In genomic region chr1:78060857-78061563, GRCh38 we compare ENCODE assay signal across 11 cellular contexts.
A peak's percentile ranks its signal among the peaks of the same experiment; 100 is the strongest.
DNase-seq lines count a peak whose midpoint lies in the region; ATAC-seq and TF ChIP-seq lines count a peak whose summit lies in the region.
"Had no signal": no experiment of that assay in that cellular context is flagged by ENCODE, and none has a peak within 500 bp of the region (broad histone marks: within the 10 kb centered on the region; RNA-seq: fewer than 3 reads in every experiment).

No MANE protein-coding gene starts in this region.

- H3K36me3 Mint-ChIP-seq in nephron progenitor cell (ENCODE audit: low read depth): no peaks in the 10 kb centered on the region

- ATAC-seq in GM18861 (IDR thresholded peaks at IDR 0.05; ENCODE audit: unreplicated experiment): peak; percentile 48
- peak; percentile 61 for ATAC-seq in HG02571 (IDR thresholded peaks at IDR 0.05; ENCODE audit: unreplicated experiment)
- no peak for ATAC-seq in HG02678 (IDR thresholded peaks at IDR 0.05; ENCODE audit: unreplicated experiment)

- no peaks in the 10 kb centered on the region for H3K9me3 Mint-ChIP-seq in nephron progenitor cell

- no peaks in the 10 kb centered on the region for H3K4me1 Mint-ChIP-seq in nephron progenitor cell

- H3K27me3 Mint-ChIP-seq in nephron progenitor cell (ENCODE audit: low read depth, poor library complexity): peaks cover 6% of the 10 kb centered on the region

- TF ChIP-seq CTCF in nephron progenitor cell (IDR thresholded peaks at IDR 0.05): no peak

- H3K4me3 Mint-ChIP-seq in nephron progenitor cell: no peak overlapping the region

- peak overlapping the region; percentile 24 for H3K27ac Mint-ChIP-seq in nephron progenitor cell

- in situ Hi-C loops in KBM-7 (cut with MboI; ENCODE audit: low pct_unique_long_range_greater_than_20kb, low sequenced_read_pairs): no loop called here

- peak; percentile 23 for DNase-seq in KBM-7
- no peak for DNase-seq in nephron progenitor cell
- DNase-seq in T-helper 1 cell: no peak
- no peak for DNase-seq in NCI-H1930 (lab: John Stamatoyannopoulos, UW)
- no peak for DNase-seq in NCI-H345 (lab: John Stamatoyannopoulos, UW)
- DNase-seq: activated T-cell treated with anti-CD3 and anti-CD28 coated beads, Interleukin-2, amount 50 U/mL, for 1 hour; left lung; trophoblast cell had no signal
